ENCODE assay signal across 8 cellular contexts in the genomic region with DNA sequence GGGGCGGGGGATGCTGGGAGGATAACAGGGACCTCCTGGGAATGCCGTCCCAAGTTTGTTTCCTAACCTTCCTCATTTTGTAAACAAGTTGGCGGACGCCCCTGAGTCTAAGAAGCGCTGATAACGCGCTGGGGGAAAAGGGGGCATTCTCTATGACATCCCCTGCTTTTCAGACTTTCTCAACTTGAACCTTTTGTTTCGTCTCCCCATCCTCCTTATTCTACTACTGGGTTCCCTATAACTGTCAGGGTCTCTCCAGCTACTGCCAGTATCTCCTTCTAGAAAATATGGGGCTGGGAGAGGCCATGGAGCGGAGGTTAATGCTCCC. TPM values are rescaled to one million over a fixed set of nuclear protein-coding genes. Genes with fewer than 3 reads are reported as not detected.
DNase-seq lines count a peak whose midpoint lies in the region; ATAC-seq and TF ChIP-seq lines count a peak whose summit lies in the region.

No MANE protein-coding gene starts in this region.

- ATAC-seq in psoas muscle: no peak
- no peak for ATAC-seq in HG02623 (IDR thresholded peaks at IDR 0.05; ENCODE audit: unreplicated experiment)
- ATAC-seq in GM21447 (IDR thresholded peaks at IDR 0.05; ENCODE audit: unreplicated experiment): no peak

- H2AFZ ChIP-seq in fibroblast of lung (ENCODE audit: low read length): no peak overlapping the region

- H3K4me2 ChIP-seq in fibroblast of lung (ENCODE audit: extremely low read depth, insufficient read depth, low read length): peak overlapping the region; percentile 51

- TF ChIP-seq CTCF in fibroblast of lung (conservative IDR thresholded peaks at IDR 0.05 in 1 of 2, IDR thresholded peaks at IDR 0.05 in 1 of 2; ENCODE audit: low read depth in 1 of 2, low read length in 2 of 2) (no peak), psoas muscle (IDR thresholded peaks at IDR 0.05) (no peak)

- peak overlapping the region; percentile 78 for H3K4me3 ChIP-seq in SK-N-MC
- peak overlapping the region; percentile 6 to 61 (median 42) for H3K4me3 ChIP-seq in fibroblast of lung (replicated peaks in 1 of 4; ENCODE audit: control extremely low read depth in 1 of 4, insufficient read depth in 1 of 4, low read depth in 3 of 4, low read length in 4 of 4)
- H3K4me3 ChIP-seq in psoas muscle: peak overlapping the region; percentile 87

- H3K9me3 ChIP-seq in ES-I3 (ENCODE audit: control insufficient read depth, insufficient read depth, low read length) (no peaks in the 10 kb centered on the region), SK-N-MC (ENCODE audit: low read depth, low read length) (no peaks in the 10 kb centered on the region), fibroblast of lung (ENCODE audit: control insufficient read depth, insufficient read depth, low read depth, low read length) (no peaks in the 10 kb centered on the region), psoas muscle (no peaks in the 10 kb centered on the region)

- H3K27me3 ChIP-seq in fibroblast of lung (ENCODE audit: control insufficient read depth, insufficient read depth, low read length) (peaks cover 8% of the 10 kb centered on the region), psoas muscle (ENCODE audit: insufficient read depth in 3 of 3, low read length in 2 of 3) (no peaks in the 10 kb centered on the region)

- H3K36me3 ChIP-seq in ES-I3 (ENCODE audit: insufficient read depth, low read length): no peaks in the 10 kb centered on the region
- no peaks in the 10 kb centered on the region for H3K36me3 ChIP-seq in SK-N-MC (ENCODE audit: insufficient read depth, low read length)
- H3K36me3 ChIP-seq in fibroblast of lung (ENCODE audit: control insufficient read depth, insufficient read depth, low read length): no peaks in the 10 kb centered on the region
- peaks cover 0 to 21% of the 10 kb centered on the region in 2 donors for H3K36me3 ChIP-seq in psoas muscle (ENCODE audit: insufficient read depth in 1 of 2, low read depth in 1 of 2)

- intact Hi-C loops in psoas muscle (cut with DNase I): loop anchor here in 1 of 2 donors (5.0 kb wide), 1 partner anchor 307 kb away; a partner anchor contains a TSS

- peak overlapping the region; percentile 35; the same call in 1 of the 2 replicates for H3K9ac ChIP-seq in ES-I3 (ENCODE audit: low read depth, low read length)
- H3K9ac ChIP-seq in SK-N-MC (ENCODE audit: insufficient read length): no peak overlapping the region
- H3K9ac ChIP-seq in fibroblast of lung (ENCODE audit: insufficient read depth, low read length): no peak overlapping the region

- H3K4me1 ChIP-seq in ES-I3 (ENCODE audit: insufficient read depth, low read length) (no peaks in the 10 kb centered on the region; the same call in 1 of the 2 replicates), fibroblast of lung (ENCODE audit: control insufficient read depth, extremely low read depth, insufficient read depth, low read length) (no peaks in the 10 kb centered on the region), psoas muscle (peaks cover 11% of the 10 kb centered on the region)

- H4K20me1 ChIP-seq in fibroblast of lung (ENCODE audit: control insufficient read depth, extremely low read depth, insufficient read depth, low read length): no peaks in the 10 kb centered on the region

- no peaks in the 10 kb centered on the region for H3K79me2 ChIP-seq in fibroblast of lung (ENCODE audit: control insufficient read depth, insufficient read depth, low read length)

- H3K27ac ChIP-seq in SK-N-MC (no peak overlapping the region), fibroblast of lung (ENCODE audit: insufficient read depth, low read length) (no peak overlapping the region), psoas muscle (peak overlapping the region; percentile 79)

- DNase-seq in SK-N-MC (ENCODE audit: low read depth, low spot score) (no peak), fibroblast of lung (ENCODE audit: low read depth in 2 of 2) (no peak), psoas muscle (no peak), dedifferentiated amniotic fluid mesenchymal stem cell (ENCODE audit: extremely low spot score) (no peak), DMS 273 treated with DMSO at 0.1 percent for 48 hours (lab: John Stamatoyannopoulos, UW) (no peak)

- WGBS in psoas muscle, 3 donors: 9 to 18% (median 9%) methylated on average over 9 of the region's 9 CpGs

RNA-seq across cellular contexts. Expression of a gene that starts 0.7 kb away (rescaled TPM):
- total RNA-seq in fibroblast of lung (0.77 and 0.83 TPM in 2 replicates), psoas muscle (1 to 10 TPM; 1.5 to 3.9 (median 2.8) TPM)
- polyA plus RNA-seq in fibroblast of lung (0.16 and 0.21 TPM in 2 replicates), psoas muscle (1 to 10 TPM in 2 of 3 donors, under 1 TPM in 1; 0.76 to 2.6 (median 2.1) TPM)
- 0.16 TPM in 2 replicates for polyA plus RNA-seq in fibroblast of lung (2012)
- polyA minus RNA-seq in fibroblast of lung (ENCODE audit: low replicate concordance): not detected in 2 replicates

RNA-seq across cellular contexts. Expression of a gene that starts 26.8 kb away (rescaled TPM):
- total RNA-seq in fibroblast of lung (under 0.01 TPM in 2 replicates), psoas muscle (under 1 TPM; 0.08 to 0.54 (median 0.46) TPM)
- polyA plus RNA-seq in fibroblast of lung (not detected in 2 replicates), psoas muscle (under 1 TPM; 0.03 to 0.87 (median 0.53) TPM)
- not detected in 2 replicates for polyA plus RNA-seq in fibroblast of lung (2012)
- polyA minus RNA-seq in fibroblast of lung (ENCODE audit: low replicate concordance): not detected in 2 replicates
